1 cellular context compared by ENCODE assay signal in the genomic region with DNA sequence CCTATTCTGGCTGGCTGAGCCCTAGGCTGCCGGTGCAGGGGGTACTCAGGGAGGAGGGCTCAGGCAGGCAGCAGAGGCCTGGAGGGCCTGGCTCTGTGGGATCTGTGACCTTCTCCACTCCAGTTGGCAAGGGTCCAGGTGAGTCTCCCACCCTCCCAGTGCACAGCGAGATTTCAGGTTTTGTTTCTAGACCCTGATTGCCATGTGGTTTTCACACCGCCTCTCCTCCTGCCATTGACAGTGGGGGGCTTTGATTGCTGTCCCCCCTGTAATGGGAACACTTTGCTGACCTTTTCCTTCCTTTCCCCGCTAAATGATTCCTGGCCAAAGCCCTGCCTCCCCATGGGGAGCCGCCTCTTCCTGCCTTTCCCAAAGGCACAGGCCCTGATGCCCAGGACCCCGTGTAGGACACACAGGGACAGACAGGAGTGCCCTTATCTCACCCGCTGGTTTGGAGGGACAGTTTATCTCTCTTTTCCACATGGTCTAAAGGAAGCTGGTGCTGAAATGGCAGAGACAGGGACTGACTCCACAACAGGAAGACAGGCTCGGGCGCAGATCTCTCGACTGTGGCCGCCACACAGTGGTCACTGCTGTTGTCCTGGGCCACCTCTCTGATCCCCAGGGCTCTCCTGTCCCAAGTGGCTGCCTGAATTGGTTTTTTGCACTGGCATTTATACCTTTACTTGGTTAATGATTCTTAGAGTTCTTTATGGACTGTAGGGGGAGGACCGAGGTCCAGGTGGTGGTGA.
TF ChIP-seq lines count a peak whose summit lies in the region.

No MANE protein-coding gene starts in this region.

TF ChIP-seq in HepG2, 621 proteins besides CTCF, POLR2A, EP300 and RAD21 (continued from another document):
- TF ChIP-seq, protein P1, sequence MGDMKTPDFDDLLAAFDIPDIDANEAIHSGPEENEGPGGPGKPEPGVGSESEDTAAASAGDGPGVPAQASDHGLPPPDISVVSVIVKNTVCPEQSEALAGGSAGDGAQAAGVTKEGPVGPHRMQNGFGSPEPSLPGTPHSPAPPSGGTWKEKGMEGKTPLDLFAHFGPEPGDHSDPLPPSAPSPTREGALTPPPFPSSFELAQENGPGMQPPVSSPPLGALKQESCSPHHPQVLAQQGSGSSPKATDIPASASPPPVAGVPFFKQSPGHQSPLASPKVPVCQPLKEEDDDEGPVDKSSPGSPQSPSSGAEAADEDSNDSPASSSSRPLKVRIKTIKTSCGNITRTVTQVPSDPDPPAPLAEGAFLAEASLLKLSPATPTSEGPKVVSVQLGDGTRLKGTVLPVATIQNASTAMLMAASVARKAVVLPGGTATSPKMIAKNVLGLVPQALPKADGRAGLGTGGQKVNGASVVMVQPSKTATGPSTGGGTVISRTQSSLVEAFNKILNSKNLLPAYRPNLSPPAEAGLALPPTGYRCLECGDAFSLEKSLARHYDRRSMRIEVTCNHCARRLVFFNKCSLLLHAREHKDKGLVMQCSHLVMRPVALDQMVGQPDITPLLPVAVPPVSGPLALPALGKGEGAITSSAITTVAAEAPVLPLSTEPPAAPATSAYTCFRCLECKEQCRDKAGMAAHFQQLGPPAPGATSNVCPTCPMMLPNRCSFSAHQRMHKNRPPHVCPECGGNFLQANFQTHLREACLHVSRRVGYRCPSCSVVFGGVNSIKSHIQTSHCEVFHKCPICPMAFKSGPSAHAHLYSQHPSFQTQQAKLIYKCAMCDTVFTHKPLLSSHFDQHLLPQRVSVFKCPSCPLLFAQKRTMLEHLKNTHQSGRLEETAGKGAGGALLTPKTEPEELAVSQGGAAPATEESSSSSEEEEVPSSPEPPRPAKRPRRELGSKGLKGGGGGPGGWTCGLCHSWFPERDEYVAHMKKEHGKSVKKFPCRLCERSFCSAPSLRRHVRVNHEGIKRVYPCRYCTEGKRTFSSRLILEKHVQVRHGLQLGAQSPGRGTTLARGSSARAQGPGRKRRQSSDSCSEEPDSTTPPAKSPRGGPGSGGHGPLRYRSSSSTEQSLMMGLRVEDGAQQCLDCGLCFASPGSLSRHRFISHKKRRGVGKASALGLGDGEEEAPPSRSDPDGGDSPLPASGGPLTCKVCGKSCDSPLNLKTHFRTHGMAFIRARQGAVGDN (CRISPR knock-in tag; IDR thresholded peaks at IDR 0.05) = peak; percentile 49; the same call in 1 of the 2 replicates
- TF ChIP-seq ATF7 (IDR thresholded peaks at IDR 0.05) (no peak), ATF7 (CRISPR knock-in tag; IDR thresholded peaks at IDR 0.05) (no peak), ZNF296 (CRISPR knock-in tag; conservative IDR thresholded peaks at IDR 0.05) (no peak), ZNF614 (CRISPR knock-in tag; IDR thresholded peaks at IDR 0.05; ENCODE audit: borderline replicate concordance) (no peak), MBD4 (IDR thresholded peaks at IDR 0.05; ENCODE audit: borderline replicate concordance, low read length) (no peak), ZNF768 (CRISPR knock-in tag; IDR thresholded peaks at IDR 0.05) (peak; percentile 96), ZSCAN30 (CRISPR knock-in tag; IDR thresholded peaks at IDR 0.05) (no peak), ELF4 (CRISPR knock-in tag; IDR thresholded peaks at IDR 0.05; ENCODE audit: borderline replicate concordance) (no peak), WIZ (CRISPR knock-in tag; IDR thresholded peaks at IDR 0.05) (no peak), FOXO1 (CRISPR knock-in tag; IDR thresholded peaks at IDR 0.05) (no peak), ZBTB3 (CRISPR knock-in tag; IDR thresholded peaks at IDR 0.05; ENCODE audit: borderline replicate concordance, low read depth) (no peak), ZNF7 (CRISPR knock-in tag; IDR thresholded peaks at IDR 0.05) (no peak), MAFF (IDR thresholded peaks at IDR 0.05; ENCODE audit: low read depth, low read length) (no peak), TRIM24 (CRISPR knock-in tag; IDR thresholded peaks at IDR 0.05) (0 out of 2 replicates have a peak, but pooled peaks have one; percentile 18), ZNF446 (CRISPR knock-in tag; IDR thresholded peaks at IDR 0.05) (no peak), ZFP1 (CRISPR knock-in tag; IDR thresholded peaks at IDR 0.05) (no peak), DMAP1 (CRISPR knock-in tag; IDR thresholded peaks at IDR 0.05) (no peak), SMARCE1 (IDR thresholded peaks at IDR 0.05; ENCODE audit: borderline replicate concordance) (no peak), GTF2F1 (IDR thresholded peaks at IDR 0.05; ENCODE audit: low read length) (no peak), NCOA2 (CRISPR knock-in tag; IDR thresholded peaks at IDR 0.05) (no peak), ZNF264 (CRISPR knock-in tag; IDR thresholded peaks at IDR 0.05) (no peak), ZNF605 (CRISPR knock-in tag; IDR thresholded peaks at IDR 0.05) (0 out of 2 replicates have a peak, but pooled peaks have one; percentile 52), ZNF841 (CRISPR knock-in tag; IDR thresholded peaks at IDR 0.05; ENCODE audit: borderline replicate concordance) (no peak), HNRNPK (IDR thresholded peaks at IDR 0.05; ENCODE audit: low read depth, low read length, poor library complexity, severe bottlenecking) (no peak), DR1 (CRISPR knock-in tag; IDR thresholded peaks at IDR 0.05) (0 out of 2 replicates have a peak, but pooled peaks have one; percentile 36), FOXA3 (CRISPR knock-in tag; IDR thresholded peaks at IDR 0.05) (no peak), DPF2 (CRISPR knock-in tag; IDR thresholded peaks at IDR 0.05; ENCODE audit: borderline replicate concordance, low read depth) (no peak)
- TF ChIP-seq, protein P2, sequence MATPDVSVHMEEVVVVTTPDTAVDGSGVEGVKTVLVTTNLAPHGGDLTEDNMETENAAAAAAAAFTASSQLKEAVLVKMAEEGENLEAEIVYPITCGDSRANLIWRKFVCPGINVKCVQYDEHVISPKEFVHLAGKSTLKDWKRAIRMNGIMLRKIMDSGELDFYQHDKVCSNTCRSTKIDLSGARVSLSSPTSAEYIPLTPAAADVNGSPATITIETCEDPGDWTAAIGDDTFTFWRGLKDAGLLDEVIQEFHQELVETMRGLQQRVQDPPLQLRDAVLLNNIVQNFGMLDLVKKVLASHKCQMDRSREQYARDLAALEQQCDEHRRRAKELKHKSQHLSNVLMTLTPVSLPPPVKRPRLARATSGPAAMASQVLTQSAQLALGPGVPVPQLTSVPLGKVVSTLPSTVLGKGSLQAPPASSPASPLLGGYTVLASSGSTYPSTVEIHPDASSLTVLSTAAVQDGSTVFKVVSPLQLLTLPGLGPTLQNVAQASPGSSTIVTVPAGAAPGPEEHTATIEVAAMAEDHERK (CRISPR knock-in tag; IDR thresholded peaks at IDR 0.05; ENCODE audit: low read depth) = no peak
- TF ChIP-seq, protein P3, sequence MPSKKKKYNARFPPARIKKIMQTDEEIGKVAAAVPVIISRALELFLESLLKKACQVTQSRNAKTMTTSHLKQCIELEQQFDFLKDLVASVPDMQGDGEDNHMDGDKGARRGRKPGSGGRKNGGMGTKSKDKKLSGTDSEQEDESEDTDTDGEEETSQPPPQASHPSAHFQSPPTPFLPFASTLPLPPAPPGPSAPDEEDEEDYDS (CRISPR knock-in tag; IDR thresholded peaks at IDR 0.05) = peak; percentile 82
- TF ChIP-seq, protein P4, sequence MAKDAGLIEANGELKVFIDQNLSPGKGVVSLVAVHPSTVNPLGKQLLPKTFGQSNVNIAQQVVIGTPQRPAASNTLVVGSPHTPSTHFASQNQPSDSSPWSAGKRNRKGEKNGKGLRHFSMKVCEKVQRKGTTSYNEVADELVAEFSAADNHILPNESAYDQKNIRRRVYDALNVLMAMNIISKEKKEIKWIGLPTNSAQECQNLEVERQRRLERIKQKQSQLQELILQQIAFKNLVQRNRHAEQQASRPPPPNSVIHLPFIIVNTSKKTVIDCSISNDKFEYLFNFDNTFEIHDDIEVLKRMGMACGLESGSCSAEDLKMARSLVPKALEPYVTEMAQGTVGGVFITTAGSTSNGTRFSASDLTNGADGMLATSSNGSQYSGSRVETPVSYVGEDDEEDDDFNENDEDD (CRISPR knock-in tag; IDR thresholded peaks at IDR 0.05; ENCODE audit: borderline replicate concordance) = no peak
- TF ChIP-seq, protein P5, sequence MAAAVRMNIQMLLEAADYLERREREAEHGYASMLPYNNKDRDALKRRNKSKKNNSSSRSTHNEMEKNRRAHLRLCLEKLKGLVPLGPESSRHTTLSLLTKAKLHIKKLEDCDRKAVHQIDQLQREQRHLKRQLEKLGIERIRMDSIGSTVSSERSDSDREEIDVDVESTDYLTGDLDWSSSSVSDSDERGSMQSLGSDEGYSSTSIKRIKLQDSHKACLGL (CRISPR knock-in tag; IDR thresholded peaks at IDR 0.05) = no peak
- TF ChIP-seq, protein P6, sequence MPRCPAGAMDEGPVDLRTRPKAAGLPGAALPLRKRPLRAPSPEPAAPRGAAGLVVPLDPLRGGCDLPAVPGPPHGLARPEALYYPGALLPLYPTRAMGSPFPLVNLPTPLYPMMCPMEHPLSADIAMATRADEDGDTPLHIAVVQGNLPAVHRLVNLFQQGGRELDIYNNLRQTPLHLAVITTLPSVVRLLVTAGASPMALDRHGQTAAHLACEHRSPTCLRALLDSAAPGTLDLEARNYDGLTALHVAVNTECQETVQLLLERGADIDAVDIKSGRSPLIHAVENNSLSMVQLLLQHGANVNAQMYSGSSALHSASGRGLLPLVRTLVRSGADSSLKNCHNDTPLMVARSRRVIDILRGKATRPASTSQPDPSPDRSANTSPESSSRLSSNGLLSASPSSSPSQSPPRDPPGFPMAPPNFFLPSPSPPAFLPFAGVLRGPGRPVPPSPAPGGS (CRISPR knock-in tag; IDR thresholded peaks at IDR 0.05) = no peak
- TF ChIP-seq, protein P7, sequence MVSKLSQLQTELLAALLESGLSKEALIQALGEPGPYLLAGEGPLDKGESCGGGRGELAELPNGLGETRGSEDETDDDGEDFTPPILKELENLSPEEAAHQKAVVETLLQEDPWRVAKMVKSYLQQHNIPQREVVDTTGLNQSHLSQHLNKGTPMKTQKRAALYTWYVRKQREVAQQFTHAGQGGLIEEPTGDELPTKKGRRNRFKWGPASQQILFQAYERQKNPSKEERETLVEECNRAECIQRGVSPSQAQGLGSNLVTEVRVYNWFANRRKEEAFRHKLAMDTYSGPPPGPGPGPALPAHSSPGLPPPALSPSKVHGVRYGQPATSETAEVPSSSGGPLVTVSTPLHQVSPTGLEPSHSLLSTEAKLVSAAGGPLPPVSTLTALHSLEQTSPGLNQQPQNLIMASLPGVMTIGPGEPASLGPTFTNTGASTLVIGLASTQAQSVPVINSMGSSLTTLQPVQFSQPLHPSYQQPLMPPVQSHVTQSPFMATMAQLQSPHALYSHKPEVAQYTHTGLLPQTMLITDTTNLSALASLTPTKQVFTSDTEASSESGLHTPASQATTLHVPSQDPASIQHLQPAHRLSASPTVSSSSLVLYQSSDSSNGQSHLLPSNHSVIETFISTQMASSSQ (IDR thresholded peaks at IDR 0.05; ENCODE audit: low read depth) = peak; percentile 69
- TF ChIP-seq, protein P7 (CRISPR knock-in tag; IDR thresholded peaks at IDR 0.05; ENCODE audit: borderline replicate concordance) = peak; percentile 68; the same call in 1 of the 2 replicates
- TF ChIP-seq, protein P8, sequence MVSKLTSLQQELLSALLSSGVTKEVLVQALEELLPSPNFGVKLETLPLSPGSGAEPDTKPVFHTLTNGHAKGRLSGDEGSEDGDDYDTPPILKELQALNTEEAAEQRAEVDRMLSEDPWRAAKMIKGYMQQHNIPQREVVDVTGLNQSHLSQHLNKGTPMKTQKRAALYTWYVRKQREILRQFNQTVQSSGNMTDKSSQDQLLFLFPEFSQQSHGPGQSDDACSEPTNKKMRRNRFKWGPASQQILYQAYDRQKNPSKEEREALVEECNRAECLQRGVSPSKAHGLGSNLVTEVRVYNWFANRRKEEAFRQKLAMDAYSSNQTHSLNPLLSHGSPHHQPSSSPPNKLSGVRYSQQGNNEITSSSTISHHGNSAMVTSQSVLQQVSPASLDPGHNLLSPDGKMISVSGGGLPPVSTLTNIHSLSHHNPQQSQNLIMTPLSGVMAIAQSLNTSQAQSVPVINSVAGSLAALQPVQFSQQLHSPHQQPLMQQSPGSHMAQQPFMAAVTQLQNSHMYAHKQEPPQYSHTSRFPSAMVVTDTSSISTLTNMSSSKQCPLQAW (CRISPR knock-in tag; IDR thresholded peaks at IDR 0.05) = peak; percentile 52
- TF ChIP-seq, protein P9, sequence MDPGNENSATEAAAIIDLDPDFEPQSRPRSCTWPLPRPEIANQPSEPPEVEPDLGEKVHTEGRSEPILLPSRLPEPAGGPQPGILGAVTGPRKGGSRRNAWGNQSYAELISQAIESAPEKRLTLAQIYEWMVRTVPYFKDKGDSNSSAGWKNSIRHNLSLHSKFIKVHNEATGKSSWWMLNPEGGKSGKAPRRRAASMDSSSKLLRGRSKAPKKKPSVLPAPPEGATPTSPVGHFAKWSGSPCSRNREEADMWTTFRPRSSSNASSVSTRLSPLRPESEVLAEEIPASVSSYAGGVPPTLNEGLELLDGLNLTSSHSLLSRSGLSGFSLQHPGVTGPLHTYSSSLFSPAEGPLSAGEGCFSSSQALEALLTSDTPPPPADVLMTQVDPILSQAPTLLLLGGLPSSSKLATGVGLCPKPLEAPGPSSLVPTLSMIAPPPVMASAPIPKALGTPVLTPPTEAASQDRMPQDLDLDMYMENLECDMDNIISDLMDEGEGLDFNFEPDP (CRISPR knock-in tag; conservative IDR thresholded peaks at IDR 0.05) = 0 out of 2 replicates have a peak, but pooled peaks have one; percentile 8
